Comparison of ENCODE assay signal across 8 cellular contexts in genomic region chr1:19436716-19437476, GRCh38. TPM values are rescaled to one million over a fixed set of nuclear protein-coding genes. Genes with fewer than 3 reads are reported as not detected.
DNase-seq lines count a peak whose midpoint lies in the region; ATAC-seq and TF ChIP-seq lines count a peak whose summit lies in the region.

No MANE protein-coding gene starts in this region.

- H3K27me3 ChIP-seq in ascending aorta, result no peaks in the 10 kb centered on the region
- H3K27me3 ChIP-seq in layer of hippocampus (ENCODE audit: control insufficient read depth, insufficient read depth, low read length), result no peaks in the 10 kb centered on the region
- no peaks in the 10 kb centered on the region for H3K27me3 ChIP-seq in stomach

- H3K4me1 ChIP-seq in ascending aorta (peaks cover 49 to 87% of the 10 kb centered on the region in 2 donors), stomach (peaks cover 81 to 100% (median 95%) of the 10 kb centered on the region in 4 donors)

- no peak for ATAC-seq in HG03280 (IDR thresholded peaks at IDR 0.05; ENCODE audit: unreplicated experiment)
- ATAC-seq in GM18505 (IDR thresholded peaks at IDR 0.05; ENCODE audit: unreplicated experiment), result no peak

- TF ChIP-seq POLR2A in stomach (IDR thresholded peaks at IDR 0.05) (no peak), GM18505 (IDR thresholded peaks at IDR 0.05; ENCODE audit: borderline replicate concordance, extremely low read depth, insufficient read depth, insufficient read length) (no peak)

- peak overlapping the region in 1 of 2 donors; percentile 36 for H3K4me3 ChIP-seq in ascending aorta
- no peak overlapping the region for H3K4me3 ChIP-seq in stomach

- intact Hi-C loops in ascending aorta (cut with DNase I), result loop anchor here (2.0 kb wide), 2 partner anchors 14 to 36 kb away; no protein-coding TSS in a partner anchor
- intact Hi-C loops in stomach (cut with DNase I; ENCODE audit: low total_unique reads), result no loop called here

- no peaks in the 10 kb centered on the region for H3K9me3 ChIP-seq in ascending aorta
- H3K9me3 ChIP-seq in stomach, result no peaks in the 10 kb centered on the region

- DNase-seq in NCI-H69 (lab: John Stamatoyannopoulos, UW) (peak; percentile 65), ascending aorta (ENCODE audit: low spot score in 2 of 2) (peak in 1 of 2 donors; percentile 88), stomach (peak; percentile 83)
- no peak for DNase-seq in activated CD4-positive, CD25-positive, alpha-beta regulatory T cell treated with anti-CD3 and anti-CD28 coated beads, Interleukin-2, amount 50 U/mL, for 72 hours
- no peak for DNase-seq in effector CD8-positive, alpha-beta T cell (lab: John Stamatoyannopoulos, UW)

- TF ChIP-seq CTCF in ascending aorta (IDR thresholded peaks at IDR 0.05), result no peak
- no peak for TF ChIP-seq CTCF in stomach (IDR thresholded peaks at IDR 0.05)

- no peak for TF ChIP-seq EP300 in stomach (IDR thresholded peaks at IDR 0.05)

- H3K36me3 ChIP-seq in ascending aorta (no peaks in the 10 kb centered on the region), stomach (no peaks in the 10 kb centered on the region)

- 37 to 48% (median 41%) methylated on average over 8 of the region's 8 CpGs for WGBS in stomach, 5 donors

- H3K27ac ChIP-seq in ascending aorta (peak overlapping the region; percentile 84 to 91), layer of hippocampus (ENCODE audit: low read depth, low read length) (peak overlapping the region; percentile 84), stomach (peak overlapping the region; percentile 77 to 90 (median 84))

RNA-seq across cellular contexts. Expression of gene CAPZB, which starts 48.4 kb away (rescaled TPM):
- 102 TPM for total RNA-seq in ascending aorta
- total RNA-seq in stomach, result 100 to 1,000 TPM in 3 of 5 donors, 10 to 100 TPM in 2; 84.9 to 246 (median 112) TPM
- polyA plus RNA-seq in stomach, result 100 to 1,000 TPM; 188 to 345 (median 256) TPM

Comparison
In these comparisons a context has a peak if more than half of its experiments do, and no peak if none do; other contexts are left out.
1. DNase-seq: peak in NCI-H69 (single experiment) and stomach (single experiment); none in activated CD4-positive, CD25-positive, alpha-beta regulatory T cell treated with anti-CD3 and anti-CD28 coated beads, Interleukin-2, amount 50 U/mL, for 72 hours (single experiment) and effector CD8-positive, alpha-beta T cell (single experiment).
2. Peak in every context shown above with its lines, with median percentiles within 50 percentile points of each other: H3K27ac ChIP-seq.